In genomic region chr2:202551000-202551399, GRCh38 we compare ENCODE assay signal across 8 cellular contexts.
A peak's percentile ranks its signal among the peaks of the same experiment; 100 is the strongest.
DNase-seq lines count a peak whose midpoint lies in the region; ATAC-seq and TF ChIP-seq lines count a peak whose summit lies in the region.
"Not testable (repeated sequence)": the region's sequence is repeated elsewhere in the genome, so short reads cannot be mapped to it uniquely, and the experiment has no call there.

No MANE protein-coding gene starts in this region.

- POLR2A ChIA-PET in AG04450 (lab: Yijun Ruan, JAX) = interaction anchor here (0.6 to 0.7 kb wide), 2 partner anchors 684 to 1135 kb away, joined by 5 read pairs; no protein-coding TSS in a partner anchor

- peaks cover 44% of the 10 kb centered on the region for H3K36me3 ChIP-seq in upper lobe of right lung

- not testable (repeated sequence) for H3K4me3 ChIP-seq in AG04450 (ENCODE audit: low read depth, low read length); foreskin fibroblast (ENCODE audit: low read depth in 1 of 2, low read length in 2 of 2); upper lobe of right lung

- not testable (repeated sequence) for H3K9me3 ChIP-seq in AG04450 (ENCODE audit: control insufficient read depth, insufficient read depth, low read length); upper lobe of right lung

- CTCF ChIA-PET in AG04450 (lab: Charles Lee) = interaction anchor here (0.6 to 2.6 kb wide), 2 partner anchors 38 to 40 kb away, joined by 3 to 13 read pairs; no protein-coding TSS in a partner anchor

- peak overlapping the region; percentile 11 for H3K27ac ChIP-seq in AG04450 (ENCODE audit: low read depth, low read length)
- H3K27ac ChIP-seq in upper lobe of right lung = not testable (repeated sequence)

- not testable (repeated sequence) for DNase-seq in AG04450 (ENCODE audit: low read depth, low spot score)
- DNase-seq in H4 (ENCODE audit: low spot score) (peak; percentile 88), NCI-H1694 (lab: John Stamatoyannopoulos, UW) (peak; percentile 2), RPMI7951 (ENCODE audit: low read depth) (peak; percentile 6), amniotic epithelial cell (ENCODE audit: low read depth) (peak; percentile 37), brain pericyte (ENCODE audit: low read depth, low spot score) (peak; percentile 65), foreskin fibroblast (peak; percentile 8 to 48), upper lobe of right lung (peak; percentile 6)

- ATAC-seq in upper lobe of right lung = not testable (repeated sequence)

- TF ChIP-seq CTCF in AG04450 (IDR thresholded peaks at IDR 0.05; ENCODE audit: low read depth, low read length); foreskin fibroblast (IDR thresholded peaks at IDR 0.05; ENCODE audit: low read depth, low read length); upper lobe of right lung (IDR thresholded peaks at IDR 0.05): not testable (repeated sequence)

- not testable (repeated sequence) for H3K27me3 ChIP-seq in AG04450 (ENCODE audit: control insufficient read depth, insufficient read depth, low read length); upper lobe of right lung

- H3K4me1 ChIP-seq in upper lobe of right lung = not testable (repeated sequence)

- intact Hi-C loops in upper lobe of right lung (cut with DNase I) = not testable (repeated sequence)
